ENCODE assay signal across 8 cellular contexts in genomic region chr17:45296003-45296832, GRCh38. TPM values are rescaled to one million over a fixed set of nuclear protein-coding genes. Genes with fewer than 3 reads are reported as not detected.
A peak's percentile ranks its signal among the peaks of the same experiment; 100 is the strongest.
DNase-seq lines count a peak whose midpoint lies in the region; ATAC-seq and TF ChIP-seq lines count a peak whose summit lies in the region.

No MANE protein-coding gene starts in this region.

- no peak for TF ChIP-seq POLR2A in thyroid gland (IDR thresholded peaks at IDR 0.05)

- peak; percentile 99 for DNase-seq in AML-193 (lab: John Stamatoyannopoulos, UW)
- no peak for DNase-seq in activated CD4-positive, alpha-beta memory T cell treated with anti-CD3 and anti-CD28 coated beads, Interleukin-2, amount 10 ng/mL, durations not matched to agents 7 days and 5 days
- peak in 1 of 2 donors; percentile 86 for DNase-seq in left lung
- no peak for DNase-seq in coronary artery (ENCODE audit: low spot score)
- DNase-seq in hepatocyte (ENCODE audit: low spot score): no peak
- no peak for DNase-seq in T-helper 9 cell
- no peak for DNase-seq in thyroid gland

- H3K27ac ChIP-seq in left lung: peak overlapping the region; percentile 8 to 76
- H3K27ac ChIP-seq in coronary artery: peak overlapping the region in 1 of 2 donors; percentile 57
- H3K27ac ChIP-seq in hepatocyte: no peak overlapping the region
- H3K27ac ChIP-seq in thyroid gland: no peak overlapping the region

- H3K36me3 ChIP-seq in left lung (no peaks in the 10 kb centered on the region), hepatocyte (replicated peaks; ENCODE audit: insufficient read depth, low read depth) (no peaks in the 10 kb centered on the region), thyroid gland (no peaks in the 10 kb centered on the region)

- H3K79me2 ChIP-seq in hepatocyte: peaks cover 59% of the 10 kb centered on the region

- H3K9me3 ChIP-seq in left lung (no peaks in the 10 kb centered on the region), hepatocyte (ENCODE audit: low read depth) (no peaks in the 10 kb centered on the region), thyroid gland (no peaks in the 10 kb centered on the region)

- H3K4me3 ChIP-seq in left lung (no peak overlapping the region), coronary artery (no peak overlapping the region), hepatocyte (no peak overlapping the region), thyroid gland (replicated peaks in 1 of 3) (no peak overlapping the region)

- H3K9me3 Mint-ChIP-seq in activated CD4-positive, alpha-beta memory T cell treated with anti-CD3 and anti-CD28 coated beads, Interleukin-2, amount 10 ng/mL, durations not matched to agents 7 days and 5 days: no peaks in the 10 kb centered on the region

- 97% methylated on average over 7 of the region's 7 CpGs for WGBS in hepatocyte (ENCODE audit: low lambda C conversion rate, missing lambda C conversion rate)
- 90 to 92% methylated on average over 7 of the region's 7 CpGs for WGBS in thyroid gland, 2 donors

- no peaks in the 10 kb centered on the region for H3K27me3 Mint-ChIP-seq in activated CD4-positive, alpha-beta memory T cell treated with anti-CD3 and anti-CD28 coated beads, Interleukin-2, amount 10 ng/mL, durations not matched to agents 7 days and 5 days

- no peak overlapping the region for H3K4me3 Mint-ChIP-seq in activated CD4-positive, alpha-beta memory T cell treated with anti-CD3 and anti-CD28 coated beads, Interleukin-2, amount 10 ng/mL, durations not matched to agents 7 days and 5 days

- H2AFZ ChIP-seq in hepatocyte: no peak overlapping the region

- H3K27ac Mint-ChIP-seq in activated CD4-positive, alpha-beta memory T cell treated with anti-CD3 and anti-CD28 coated beads, Interleukin-2, amount 10 ng/mL, durations not matched to agents 7 days and 5 days: peak overlapping the region; percentile 84

- TF ChIP-seq CTCF in left lung (IDR thresholded peaks at IDR 0.05) (no peak), coronary artery (IDR thresholded peaks at IDR 0.05) (no peak), hepatocyte (IDR thresholded peaks at IDR 0.05; ENCODE audit: poor library complexity) (no peak), thyroid gland (IDR thresholded peaks at IDR 0.05) (no peak)

- ATAC-seq in HG03432 (IDR thresholded peaks at IDR 0.05; ENCODE audit: unreplicated experiment): peak; percentile 38
- no peak for ATAC-seq in left lung

- POLR2A ChIA-PET in activated CD4-positive, alpha-beta memory T cell treated with anti-CD3 and anti-CD28 coated beads, Interleukin-2, amount 10 ng/mL, durations not matched to agents 7 days and 5 days (lab: Charles Lee): interaction anchor here (1.0 to 5.9 kb wide), 7 partner anchors 10 to 25 kb away, joined by 3 to 45 read pairs (median 6); partner anchors contain the start of gene MAP3K14

- H3K4me1 Mint-ChIP-seq in activated CD4-positive, alpha-beta memory T cell treated with anti-CD3 and anti-CD28 coated beads, Interleukin-2, amount 10 ng/mL, durations not matched to agents 7 days and 5 days: peaks cover 83% of the 10 kb centered on the region

- CTCF ChIA-PET in activated CD4-positive, alpha-beta memory T cell treated with anti-CD3 and anti-CD28 coated beads, Interleukin-2, amount 10 ng/mL, durations not matched to agents 7 days and 5 days (lab: Charles Lee): interaction anchor here (1.2 to 2.3 kb wide), 3 partner anchors 16 to 21 kb away, joined by 3 to 10 read pairs (median 8); partner anchors contain the start of gene MAP3K14

- H3K36me3 Mint-ChIP-seq in activated CD4-positive, alpha-beta memory T cell treated with anti-CD3 and anti-CD28 coated beads, Interleukin-2, amount 10 ng/mL, durations not matched to agents 7 days and 5 days (ENCODE audit: low read depth): peaks cover 50% of the 10 kb centered on the region

- H3K4me2 ChIP-seq in hepatocyte: no peak overlapping the region

- peaks cover 64 to 99% of the 10 kb centered on the region in 2 donors for H3K4me1 ChIP-seq in left lung
- H3K4me1 ChIP-seq in hepatocyte (ENCODE audit: insufficient read depth): peaks cover 51% of the 10 kb centered on the region
- H3K4me1 ChIP-seq in thyroid gland: peaks cover 48 to 74% of the 10 kb centered on the region in 2 donors

- intact Hi-C loops in left lung (cut with DNase I) (no loop called here), thyroid gland (cut with DNase I) (no loop called here)

- H3K27me3 ChIP-seq in left lung (no peaks in the 10 kb centered on the region), hepatocyte (no peaks in the 10 kb centered on the region), thyroid gland (no peaks in the 10 kb centered on the region)

- peaks cover 6% of the 10 kb centered on the region for H4K20me1 ChIP-seq in hepatocyte (ENCODE audit: insufficient read depth, poor library complexity, severe bottlenecking)

- H3K9me2 ChIP-seq in hepatocyte (replicated peaks; ENCODE audit: insufficient read depth): no peaks in the 10 kb centered on the region

RNA-seq across cellular contexts. Expression of gene MAP3K14, which starts 20.6 kb away (rescaled TPM):
- total RNA-seq in activated CD4-positive, alpha-beta memory T cell treated with anti-CD3 and anti-CD28 coated beads, Interleukin-2, amount 10 ng/mL, durations not matched to agents 7 days and 5 days: 10 to 100 TPM; 28.7 to 30.6 TPM
- total RNA-seq in left lung: 10 to 100 TPM; 11.3 to 13.1 TPM
- total RNA-seq in hepatocyte: 2.3 and 3.0 TPM in 2 replicates
- polyA plus RNA-seq in hepatocyte: 3.0 TPM in 2 replicates
- 10 to 100 TPM in 1 of 4 donors, 1 to 10 TPM in 3; 4.1 to 21.7 (median 6.2) TPM for total RNA-seq in thyroid gland

RNA-seq across cellular contexts. Expression of gene SPATA32, which starts 34.3 kb away (rescaled TPM):
- total RNA-seq in activated CD4-positive, alpha-beta memory T cell treated with anti-CD3 and anti-CD28 coated beads, Interleukin-2, amount 10 ng/mL, durations not matched to agents 7 days and 5 days: under 1 TPM; 0.20 to 0.23 TPM
- not detected for total RNA-seq in left lung
- not detected in 2 replicates for total RNA-seq in hepatocyte
- 0.19 and 0.31 TPM in 2 replicates for polyA plus RNA-seq in hepatocyte
- total RNA-seq in thyroid gland: not detected

Comparison
In these comparisons a context has a peak if more than half of its experiments do, and no peak if none do; other contexts are left out.
1. DNase-seq: peak in AML-193 (2 of 2); none in activated CD4-positive, alpha-beta memory T cell treated with anti-CD3 and anti-CD28 coated beads, Interleukin-2, amount 10 ng/mL, durations not matched to agents 7 days and 5 days (single experiment), coronary artery (single experiment), hepatocyte (single experiment), T-helper 9 cell (single experiment) and thyroid gland (0 of 2).
2. H3K27ac ChIP-seq: peak in left lung (2 of 2); none in hepatocyte (single experiment) and thyroid gland (0 of 3).